In genomic region chr19:34188388-34188787, GRCh38 we compare ENCODE assay signal across 21 cellular contexts.
DNase-seq lines count a peak whose midpoint lies in the region; ATAC-seq and TF ChIP-seq lines count a peak whose summit lies in the region.
"Had no signal": no experiment of that assay in that cellular context is flagged by ENCODE, and none has a peak within 500 bp of the region (broad histone marks: within the 10 kb centered on the region; RNA-seq: fewer than 3 reads in every experiment).

No MANE protein-coding gene starts in this region.

- no peaks in the 10 kb centered on the region for H3K27me3 ChIP-seq in SU-DHL-6 (ENCODE audit: low read length)
- H3K27me3 ChIP-seq: gastrocnemius medialis, MG63 had no signal

- H3K9me3 ChIP-seq in SU-DHL-6 (ENCODE audit: insufficient read depth, low read length): no peaks in the 10 kb centered on the region
- H3K9me3 ChIP-seq: gastrocnemius medialis, MG63, prostate gland had no signal

- H3K36me3 ChIP-seq in SU-DHL-6 (ENCODE audit: low read length): no peaks in the 10 kb centered on the region
- H3K36me3 ChIP-seq: gastrocnemius medialis, prostate gland had no signal

- H3K4me3 ChIP-seq in SU-DHL-6 (ENCODE audit: insufficient read depth, low read length, poor library complexity, severe bottlenecking): no peak overlapping the region
- H3K4me3 ChIP-seq: gastrocnemius medialis, MG63, prostate gland had no signal

- H3F3A ChIP-seq in SU-DHL-6 (ENCODE audit: insufficient read depth): peaks cover 59% of the 10 kb centered on the region

- H3K4me2 ChIP-seq in SU-DHL-6 (ENCODE audit: low read depth, low read length, poor library complexity, severe bottlenecking): peak overlapping the region; percentile 58

- H3K36me3 Mint-ChIP-seq in activated naive CD8-positive, alpha-beta T cell: no peaks in the 10 kb centered on the region
- peaks cover 14% of the 10 kb centered on the region for H3K36me3 Mint-ChIP-seq in activated naive CD8-positive, alpha-beta T cell treated with anti-CD3 and anti-CD28 coated beads, Interleukin-2, amount 50 U/mL, for 24 hours (ENCODE audit: low read depth)
- peaks cover 5 to 19% of the 10 kb centered on the region in 2 donors for H3K36me3 Mint-ChIP-seq in stimulated activated naive B cell treated with anti-CD40 and anti-IgM and Interleukin-4, amounts not matched to agents 10 μg/mL and 1 μg/mL and 100 μg/mL, for 72 hours

- no peak overlapping the region for H2AFZ ChIP-seq in SU-DHL-6 (ENCODE audit: low read depth, low read length, severe bottlenecking)

- peaks cover 100% of the 10 kb centered on the region for H3K79me2 ChIP-seq in SU-DHL-6 (ENCODE audit: insufficient read depth, low read length)

- TF ChIP-seq CTCF in SU-DHL-6 (IDR thresholded peaks at IDR 0.05; ENCODE audit: insufficient read depth, low read length, poor library complexity, severe bottlenecking) (no peak), GM13977 (IDR thresholded peaks at IDR 0.05; ENCODE audit: extremely low read depth, insufficient read depth, missing control alignments) (no peak)

- peak overlapping the region; percentile 10 for H3K27ac Mint-ChIP-seq in activated naive CD8-positive, alpha-beta T cell
- H3K27ac Mint-ChIP-seq in activated naive CD8-positive, alpha-beta T cell treated with anti-CD3 and anti-CD28 coated beads, Interleukin-2, amount 50 U/mL, for 24 hours: no peak overlapping the region
- peak overlapping the region; percentile 16 for H3K27ac Mint-ChIP-seq in stimulated activated naive B cell treated with anti-CD40 and anti-IgM and Interleukin-4, amounts not matched to agents 10 μg/mL and 1 μg/mL and 100 μg/mL, for 72 hours
- H3K27ac Mint-ChIP-seq: endodermal cell; nephron; stimulated activated naive CD8-positive, alpha-beta T cell treated with anti-CD3 and anti-CD28 coated beads, Interleukin-15, amount 100 ng/mL, for 72 hours had no signal

- peaks cover 77% of the 10 kb centered on the region for H3K4me1 Mint-ChIP-seq in activated naive CD8-positive, alpha-beta T cell (ENCODE audit: low read depth)
- H3K4me1 Mint-ChIP-seq in activated naive CD8-positive, alpha-beta T cell treated with anti-CD3 and anti-CD28 coated beads, Interleukin-2, amount 50 U/mL, for 24 hours: peaks cover 77% of the 10 kb centered on the region
- peaks cover 37 to 73% of the 10 kb centered on the region in 2 donors for H3K4me1 Mint-ChIP-seq in stimulated activated naive B cell treated with anti-CD40 and anti-IgM and Interleukin-4, amounts not matched to agents 10 μg/mL and 1 μg/mL and 100 μg/mL, for 72 hours

- H3K9ac ChIP-seq in SU-DHL-6 (ENCODE audit: low read length): no peak overlapping the region

- no peak for DNase-seq in activated naive CD8-positive, alpha-beta T cell treated with anti-CD3 and anti-CD28 coated beads, Interleukin-2, amount 50 U/mL, for 24 hours
- peak; percentile 30 for DNase-seq in iris pigment epithelial cell (ENCODE audit: low read depth)
- DNase-seq in stimulated activated naive B cell treated with anti-CD40 and anti-IgM and Interleukin-4, amounts not matched to agents 10 μg/mL and 1 μg/mL and 100 μg/mL, for 72 hours: no peak
- no peak for DNase-seq in NCI-H524 (lab: John Stamatoyannopoulos, UW)
- no peak for DNase-seq in GM13977 (ENCODE audit: low spot score)
- DNase-seq: amygdala; cerebellar nuclear complex; endodermal cell; gastrocnemius medialis; GDM1; left ventricle myocardium superior; MG63; NCI-H524 treated with DMSO at 0.1 percent for 48 hours; stimulated activated naive CD8-positive, alpha-beta T cell treated with anti-CD3 and anti-CD28 coated beads, Interleukin-15, amount 100 ng/mL, for 72 hours; SW 1271 had no signal

- peaks cover 70% of the 10 kb centered on the region for H4K20me1 ChIP-seq in SU-DHL-6 (ENCODE audit: low read depth, low read length)

- no peaks in the 10 kb centered on the region for H3K9me2 ChIP-seq in SU-DHL-6 (replicated peaks; ENCODE audit: insufficient read depth, low read length)

- H3K27me3 Mint-ChIP-seq in activated naive CD8-positive, alpha-beta T cell: no peaks in the 10 kb centered on the region
- H3K27me3 Mint-ChIP-seq in activated naive CD8-positive, alpha-beta T cell treated with anti-CD3 and anti-CD28 coated beads, Interleukin-2, amount 50 U/mL, for 24 hours: no peaks in the 10 kb centered on the region
- H3K27me3 Mint-ChIP-seq in stimulated activated naive B cell treated with anti-CD40 and anti-IgM and Interleukin-4, amounts not matched to agents 10 μg/mL and 1 μg/mL and 100 μg/mL, for 72 hours: no peaks in the 10 kb centered on the region
- H3K27me3 Mint-ChIP-seq: stimulated activated naive CD8-positive, alpha-beta T cell treated with anti-CD3 and anti-CD28 coated beads, Interleukin-15, amount 100 ng/mL, for 72 hours had no signal

- in situ Hi-C loops in GM13977 (cut with MboI; ENCODE audit: low pct_unique_long_range_greater_than_20kb, low sequenced_read_pairs, unreplicated experiment): no loop called here

- no peaks in the 10 kb centered on the region for H3K9me3 Mint-ChIP-seq in activated naive CD8-positive, alpha-beta T cell (ENCODE audit: low read depth)
- H3K9me3 Mint-ChIP-seq in activated naive CD8-positive, alpha-beta T cell treated with anti-CD3 and anti-CD28 coated beads, Interleukin-2, amount 50 U/mL, for 24 hours: no peaks in the 10 kb centered on the region
- H3K9me3 Mint-ChIP-seq in stimulated activated naive B cell treated with anti-CD40 and anti-IgM and Interleukin-4, amounts not matched to agents 10 μg/mL and 1 μg/mL and 100 μg/mL, for 72 hours: no peaks in the 10 kb centered on the region
- H3K9me3 Mint-ChIP-seq: endodermal cell; nephron; stimulated activated naive CD8-positive, alpha-beta T cell treated with anti-CD3 and anti-CD28 coated beads, Interleukin-15, amount 100 ng/mL, for 72 hours had no signal

- H3K4me3 Mint-ChIP-seq in activated naive CD8-positive, alpha-beta T cell: peak overlapping the region; percentile 51
- H3K4me3 Mint-ChIP-seq in activated naive CD8-positive, alpha-beta T cell treated with anti-CD3 and anti-CD28 coated beads, Interleukin-2, amount 50 U/mL, for 24 hours: no peak overlapping the region
- H3K4me3 Mint-ChIP-seq in stimulated activated naive B cell treated with anti-CD40 and anti-IgM and Interleukin-4, amounts not matched to agents 10 μg/mL and 1 μg/mL and 100 μg/mL, for 72 hours: no peak overlapping the region
- H3K4me3 Mint-ChIP-seq: endodermal cell; nephron; stimulated activated naive CD8-positive, alpha-beta T cell treated with anti-CD3 and anti-CD28 coated beads, Interleukin-15, amount 100 ng/mL, for 72 hours had no signal

- peak overlapping the region; percentile 10; the same call in 1 of the 2 replicates for H3K27ac ChIP-seq in SU-DHL-6 (ENCODE audit: low read depth, low read length)
- H3K27ac ChIP-seq: prostate gland had no signal

- ATAC-seq in activated naive CD8-positive, alpha-beta T cell treated with anti-CD3 and anti-CD28 coated beads, Interleukin-2, amount 50 U/mL, for 24 hours: no peak
- ATAC-seq in stimulated activated naive B cell treated with anti-CD40 and anti-IgM and Interleukin-4, amounts not matched to agents 10 μg/mL and 1 μg/mL and 100 μg/mL, for 72 hours (replicated peaks): no peak
- ATAC-seq in GM21825 (IDR thresholded peaks at IDR 0.05; ENCODE audit: unreplicated experiment): no peak
- ATAC-seq: HCT116; left ventricle myocardium superior; stimulated activated naive CD8-positive, alpha-beta T cell treated with anti-CD3 and anti-CD28 coated beads, Interleukin-15, amount 100 ng/mL, for 72 hours had no signal
